1 cellular context compared by ENCODE assay signal in genomic region chr10:73644015-73644743, GRCh38.
A peak's percentile ranks its signal among the peaks of the same experiment; 100 is the strongest.
TF ChIP-seq lines count a peak whose summit lies in the region.

No MANE protein-coding gene starts in this region.

TF ChIP-seq in HEK293, 187 proteins besides CTCF, POLR2A, EP300 and RAD21 (continued from another document):
- TF ChIP-seq ZBTB11 (tag by site-specific recombination; conservative IDR thresholded peaks at IDR 0.05; ENCODE audit: low read depth), result no peak
- TF ChIP-seq OSR2 (tag by site-specific recombination; IDR thresholded peaks at IDR 0.05), result no peak
- TF ChIP-seq ZSCAN5A (tag by site-specific recombination; IDR thresholded peaks at IDR 0.05), result no peak
- no peak for TF ChIP-seq ZNF473 (tag by site-specific recombination; IDR thresholded peaks at IDR 0.05)
- no peak for TF ChIP-seq ZBTB48 (tag by site-specific recombination; IDR thresholded peaks at IDR 0.05)
- peak; percentile 88 for TF ChIP-seq ZNF362 (tag by site-specific recombination; IDR thresholded peaks at IDR 0.05)
- no peak for TF ChIP-seq PRDM2 (tag by site-specific recombination; IDR thresholded peaks at IDR 0.05; ENCODE audit: borderline replicate concordance)
- peak; percentile 42; the same call in 1 of the 2 replicates for TF ChIP-seq ZBTB17 (tag by site-specific recombination; IDR thresholded peaks at IDR 0.05)
- TF ChIP-seq ZBTB26 (tag by site-specific recombination; optimal IDR thresholded peaks at IDR 0.05), result no peak
- TF ChIP-seq ZNF792 (tag by site-specific recombination; IDR thresholded peaks at IDR 0.05), result no peak
- TF ChIP-seq ZNF76 (tag by site-specific recombination; IDR thresholded peaks at IDR 0.05; ENCODE audit: borderline replicate concordance, low read depth), result no peak
- no peak for TF ChIP-seq ZNF16 (tag by site-specific recombination; IDR thresholded peaks at IDR 0.05; ENCODE audit: low read depth)
- no peak for TF ChIP-seq ZNF223 (tag by site-specific recombination; IDR thresholded peaks at IDR 0.05)
- TF ChIP-seq ZNF660 (tag by site-specific recombination; IDR thresholded peaks at IDR 0.05), result peak; percentile 78; the same call in 1 of the 2 replicates
- peak; percentile 47; the same call in 1 of the 2 replicates for TF ChIP-seq ZNF10 (tag by site-specific recombination; IDR thresholded peaks at IDR 0.05)
- TF ChIP-seq SCRT1 (tag by site-specific recombination; IDR thresholded peaks at IDR 0.05; ENCODE audit: borderline replicate concordance), result no peak
- no peak for TF ChIP-seq ZNF488 (tag by site-specific recombination; IDR thresholded peaks at IDR 0.05)
- no peak for TF ChIP-seq ZXDB (tag by site-specific recombination; IDR thresholded peaks at IDR 0.05)
- TF ChIP-seq ZNF692 (tag by site-specific recombination; IDR thresholded peaks at IDR 0.05), result 0 out of 2 replicates have a peak, but pooled peaks have one; percentile 18
- peak; percentile 45; the same call in 1 of the 2 replicates for TF ChIP-seq ZSCAN30 (tag by site-specific recombination; IDR thresholded peaks at IDR 0.05)
- TF ChIP-seq PRDM1 (tag by site-specific recombination; IDR thresholded peaks at IDR 0.05), result peak; percentile 71; the same call in 1 of the 2 replicates
- peak; percentile 99 for TF ChIP-seq ZNF654 (tag by site-specific recombination; IDR thresholded peaks at IDR 0.05; ENCODE audit: low read depth)
- TF ChIP-seq ZNF148 (tag by site-specific recombination; IDR thresholded peaks at IDR 0.05; ENCODE audit: borderline replicate concordance), result no peak
- no peak for TF ChIP-seq ZNF19 (tag by site-specific recombination; IDR thresholded peaks at IDR 0.05; ENCODE audit: low read depth)
- no peak for TF ChIP-seq ZNF221 (tag by site-specific recombination; IDR thresholded peaks at IDR 0.05; ENCODE audit: borderline replicate concordance)
- 0 out of 2 replicates have a peak, but pooled peaks have one; percentile 11 for TF ChIP-seq ZNF600 (tag by site-specific recombination; IDR thresholded peaks at IDR 0.05)
- peak; percentile 44 for TF ChIP-seq SP7 (tag by site-specific recombination; IDR thresholded peaks at IDR 0.05)
- 0 out of 2 replicates have a peak, but pooled peaks have one; percentile 18 for TF ChIP-seq ZNF335 (tag by site-specific recombination; conservative IDR thresholded peaks at IDR 0.05)
